10 cellular contexts compared by ENCODE assay signal in the genomic region with DNA sequence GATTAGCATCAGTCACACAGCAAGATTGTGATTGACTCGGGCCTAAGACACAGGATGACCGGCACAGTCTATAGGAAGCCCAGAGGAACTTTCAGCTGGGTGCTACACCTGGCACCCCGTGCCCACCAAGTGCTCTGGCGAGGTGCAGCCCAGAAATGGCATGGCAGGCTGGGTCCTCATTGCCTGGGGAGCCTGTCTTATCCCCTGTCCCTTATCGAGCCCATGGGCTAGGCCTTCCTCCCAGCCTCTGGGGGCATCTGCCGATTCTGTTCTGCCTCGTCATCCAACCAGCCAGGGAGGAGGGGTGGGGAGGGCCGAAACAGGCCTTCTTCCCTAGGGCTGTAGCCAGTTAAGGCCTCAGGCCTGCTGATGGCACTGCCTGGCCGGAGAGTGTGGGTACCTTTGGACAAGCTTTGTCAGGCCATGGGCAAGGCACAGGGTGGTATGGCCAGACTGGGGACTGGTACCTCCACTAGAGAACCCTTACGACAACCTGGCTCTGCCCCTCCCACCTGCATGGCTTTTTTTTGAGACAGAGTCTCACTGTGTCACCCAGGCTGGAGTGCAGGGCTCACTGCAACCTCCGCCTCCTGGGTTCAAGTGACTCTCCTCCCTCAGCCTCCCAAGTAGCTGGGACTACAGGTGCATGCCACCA. TPM values are rescaled to one million over a fixed set of nuclear protein-coding genes. Genes with fewer than 3 reads are reported as not detected.
DNase-seq lines count a peak whose midpoint lies in the region; TF ChIP-seq lines count a peak whose summit lies in the region.
"Had no signal": no experiment of that assay in that cellular context is flagged by ENCODE, and none has a peak within 500 bp of the region (broad histone marks: within the 10 kb centered on the region; RNA-seq: fewer than 3 reads in every experiment).

No MANE protein-coding gene starts in this region.

- no peaks in the 10 kb centered on the region for H3K27me3 Mint-ChIP-seq in dendritic cell treated with granulocyte-macrophage colony-stimulating factor and Interleukin-4, amounts not matched to agents 40 ng/mL and 50 ng/mL, for 4 days

- no peaks in the 10 kb centered on the region for H3K9me3 Mint-ChIP-seq in dendritic cell treated with granulocyte-macrophage colony-stimulating factor and Interleukin-4, amounts not matched to agents 40 ng/mL and 50 ng/mL, for 4 days

- 0 out of 2 replicates have a peak, but pooled peaks have one; percentile 22 for TF ChIP-seq CTCF in OCI-LY7 (conservative IDR thresholded peaks at IDR 0.05; ENCODE audit: low read length)
- no peak for TF ChIP-seq CTCF in prostate gland (IDR thresholded peaks at IDR 0.05)

- H3K4me3 ChIP-seq in OCI-LY7 (ENCODE audit: low read depth, low read length, poor library complexity, severe bottlenecking) (peak overlapping the region; percentile 77), prostate gland (peak overlapping the region; percentile 89 to 90)

- H4K20me1 ChIP-seq in OCI-LY7 (ENCODE audit: insufficient read depth, low read length), result peaks cover 9% of the 10 kb centered on the region

- H3K9me2 ChIP-seq in OCI-LY7 (ENCODE audit: insufficient read depth, low read length), result no peaks in the 10 kb centered on the region

- H3K9me3 ChIP-seq in OCI-LY7 (ENCODE audit: low read length) (no peaks in the 10 kb centered on the region), prostate gland (no peaks in the 10 kb centered on the region)

- H3K36me3 Mint-ChIP-seq in dendritic cell treated with granulocyte-macrophage colony-stimulating factor and Interleukin-4, amounts not matched to agents 40 ng/mL and 50 ng/mL, for 4 days (ENCODE audit: low read depth), result peaks cover 41% of the 10 kb centered on the region

- no TSS peak for BruUV-seq in OCI-LY7 (replicated peaks; lab: Mats Ljungman, UMichigan)

- DNase-seq in OCI-LY7 (ENCODE audit: low spot score) (peak; percentile 46), prostate gland (ENCODE audit: low spot score) (no peak), NCI-H2196 (lab: John Stamatoyannopoulos, UW; ENCODE audit: unreplicated experiment) (no peak), NCI-H524 (lab: John Stamatoyannopoulos, UW) (no peak), AG08395 (ENCODE audit: low spot score) (no peak), NCI-H187 (lab: John Stamatoyannopoulos, UW) (no peak)

- CTCF ChIA-PET in OCI-LY7 (lab: Charles Lee; ENCODE audit: unreplicated experiment), result no interaction called here

- intact Hi-C loops in OCI-LY7 (cut with micrococcal nuclease; ENCODE audit: unreplicated experiment) (loop anchor here (5.0 kb wide), 1 partner anchor 426 kb away; no protein-coding TSS in a partner anchor), prostate gland (cut with DNase I) (no loop called here)
- intact Hi-C loops in dendritic cell treated with granulocyte-macrophage colony-stimulating factor and Interleukin-4, amounts not matched to agents 40 ng/mL and 50 ng/mL, for 4 days (cut with micrococcal nuclease), result no loop called here

- H3K4me1 Mint-ChIP-seq in dendritic cell treated with granulocyte-macrophage colony-stimulating factor and Interleukin-4, amounts not matched to agents 40 ng/mL and 50 ng/mL, for 4 days (ENCODE audit: low read depth), result peaks cover 68% of the 10 kb centered on the region

- H3K4me1 ChIP-seq in OCI-LY7 (ENCODE audit: insufficient read depth, low read length, poor library complexity, severe bottlenecking) (peaks cover 66% of the 10 kb centered on the region), prostate gland (replicated peaks) (peaks cover 3% of the 10 kb centered on the region)

- POLR2A ChIA-PET in OCI-LY7 (lab: Charles Lee), result interaction anchor here (0.6 to 2.6 kb wide), 8 partner anchors 10 to 79 kb away, joined by 3 to 10 read pairs (median 4); no protein-coding TSS in a partner anchor

- TF ChIP-seq POLR2A in GM10847 (IDR thresholded peaks at IDR 0.05; ENCODE audit: extremely low read depth, insufficient read length) (peak; percentile 13), prostate gland (IDR thresholded peaks at IDR 0.05) (no peak)

- peak overlapping the region; percentile 87 for H3K27ac ChIP-seq in OCI-LY7 (ENCODE audit: low read depth, low read length, poor library complexity, severe bottlenecking)
- H3K27ac ChIP-seq in prostate gland, result peak overlapping the region in 1 of 2 donors; percentile 84

- H3K36me3 ChIP-seq in OCI-LY7 (ENCODE audit: insufficient read depth, low read length) (peaks cover 21% of the 10 kb centered on the region), prostate gland (peaks cover 1 to 6% of the 10 kb centered on the region in 2 donors)

- H3K4me2 ChIP-seq in OCI-LY7 (ENCODE audit: low read length), result peak overlapping the region; percentile 98

- H2AFZ ChIP-seq in OCI-LY7 (ENCODE audit: low read length), result no peak overlapping the region

- H3K79me2 ChIP-seq in OCI-LY7 (ENCODE audit: insufficient read depth, low read depth, low read length), result peaks cover 31% of the 10 kb centered on the region

- H3K27me3 ChIP-seq in prostate gland (replicated peaks; ENCODE audit: insufficient read depth), result no peaks in the 10 kb centered on the region

- WGBS in prostate gland, result 74% methylated on average over 11 of the region's 11 CpGs

- peak overlapping the region; percentile 96 for H3K27ac Mint-ChIP-seq in dendritic cell treated with granulocyte-macrophage colony-stimulating factor and Interleukin-4, amounts not matched to agents 40 ng/mL and 50 ng/mL, for 4 days

- peak overlapping the region; percentile 83 for H3K4me3 Mint-ChIP-seq in dendritic cell treated with granulocyte-macrophage colony-stimulating factor and Interleukin-4, amounts not matched to agents 40 ng/mL and 50 ng/mL, for 4 days

RNA-seq across cellular contexts. Expression of gene GRK6, which starts 1.6 kb away (rescaled TPM):
- 43.4 and 46.2 TPM in 2 replicates for total RNA-seq in OCI-LY7 (2014; rRNA removed; shearing (Covaris generic))
- total RNA-seq in OCI-LY7 (2022) (99.4 and 102 TPM in 2 replicates), prostate gland (10 to 100 TPM; 28.6 to 32.4 TPM)

RNA-seq across cellular contexts. Expression of gene PRR7, which starts 18.6 kb away (rescaled TPM):
- 7.0 and 13.6 TPM in 2 replicates for total RNA-seq in OCI-LY7 (2014; rRNA removed; shearing (Covaris generic))
- 12.5 and 12.8 TPM in 2 replicates for total RNA-seq in OCI-LY7 (2022)
- 10 to 100 TPM in 1 of 2 donors, 1 to 10 TPM in 1; 8.7 to 11.0 TPM for total RNA-seq in prostate gland

RNA-seq across cellular contexts. Expression of gene F12, which starts 18.7 kb away (rescaled TPM):
- total RNA-seq in OCI-LY7 (2014; rRNA removed; shearing (Covaris generic)), result 1.2 TPM in 1 of 2 replicates, not detected in the other
- total RNA-seq in OCI-LY7 (2022) (3.0 and 3.8 TPM in 2 replicates), prostate gland (1 to 10 TPM in 1 of 2 donors, under 1 TPM in 1; 0.74 to 2.6 TPM)

RNA-seq across cellular contexts. Expression of gene PFN3, which starts 27.6 kb away (rescaled TPM):
- total RNA-seq in OCI-LY7 (2014; rRNA removed; shearing (Covaris generic)), result not detected in 2 replicates
- not detected in 2 replicates for total RNA-seq in OCI-LY7 (2022)
- not detected for total RNA-seq in prostate gland
- total RNA-seq: fibroblast of villous mesenchyme, HT1080 had no signal

RNA-seq across cellular contexts. Expression of gene SLC34A1, which starts 43.8 kb away (rescaled TPM):
- 0.05 and 0.35 TPM in 2 replicates for total RNA-seq in OCI-LY7 (2014; rRNA removed; shearing (Covaris generic))
- total RNA-seq in OCI-LY7 (2022) (0.46 and 0.63 TPM in 2 replicates), prostate gland (not detected)
- total RNA-seq: fibroblast of villous mesenchyme had no signal
